Comparison of ENCODE assay signal across 22 cellular contexts in the genomic region with DNA sequence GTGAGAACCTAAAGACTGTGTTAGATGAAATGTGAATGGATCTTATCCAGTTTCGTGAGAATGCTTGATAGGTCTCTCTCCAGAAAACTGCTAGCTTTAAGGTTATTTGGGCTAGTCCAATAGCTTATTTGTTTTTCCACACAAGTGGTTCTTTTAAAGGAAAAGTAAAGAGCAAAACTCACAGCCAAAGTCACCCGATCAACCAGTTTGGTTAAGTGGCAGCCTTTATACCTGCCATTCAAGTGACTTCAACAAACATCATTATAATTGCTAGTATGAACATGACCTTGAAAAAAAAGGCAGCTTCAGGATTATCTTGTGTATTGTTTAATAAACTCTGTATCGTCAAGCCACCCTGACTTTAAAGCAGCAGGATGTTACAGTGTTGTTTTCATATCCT.
A peak's percentile ranks its signal among the peaks of the same experiment; 100 is the strongest.
DNase-seq lines count a peak whose midpoint lies in the region; ATAC-seq and TF ChIP-seq lines count a peak whose summit lies in the region.
"Had no signal": no experiment of that assay in that cellular context is flagged by ENCODE, and none has a peak within 500 bp of the region (broad histone marks: within the 10 kb centered on the region; RNA-seq: fewer than 3 reads in every experiment).

No MANE protein-coding gene starts in this region.

- intact Hi-C loops in left lung (cut with DNase I): no loop called here

- H3K9me3 ChIP-seq in left lung (no peaks in the 10 kb centered on the region), osteoblast (ENCODE audit: low read depth, low read length) (peaks cover 4% of the 10 kb centered on the region)
- H3K9me3 ChIP-seq: BE2C had no signal

- no peaks in the 10 kb centered on the region for H3K27me3 ChIP-seq in left lung
- no peaks in the 10 kb centered on the region for H3K27me3 ChIP-seq in osteoblast (ENCODE audit: insufficient read depth, low read length)
- H3K27me3 ChIP-seq: BE2C had no signal

- no peak overlapping the region for H2AFZ ChIP-seq in osteoblast (ENCODE audit: low read length)

- peak; percentile 91 for DNase-seq in DMS153 (lab: John Stamatoyannopoulos, UW)
- peak in 2 of 3 experiments; percentile 42 to 76 for DNase-seq in NCI-H1417 (lab: John Stamatoyannopoulos, UW)
- DNase-seq in NCI-H748 (lab: John Stamatoyannopoulos, UW; ENCODE audit: unreplicated experiment): peak; percentile 88
- DNase-seq in left lung: peak in 1 of 2 donors; percentile 32
- no peak for DNase-seq in osteoblast (ENCODE audit: insufficient read length, low spot score, missing footprints)
- DNase-seq in HuH-7 (ENCODE audit: low spot score): no peak
- DNase-seq: ACHN; activated CD4-positive, alpha-beta memory T cell treated with anti-CD3 and anti-CD28 coated beads, Interleukin-2, amount 10 ng/mL, durations not matched to agents 7 days and 5 days; activated CD4-positive, alpha-beta T cell treated with anti-CD3 and anti-CD28 coated beads for 1 hour; BE2C; DND-41; effector CD4-positive, alpha-beta T cell; naive thymus-derived CD8-positive, alpha-beta T cell; NCI-H1694 treated with DMSO at 0.1 percent for 48 hours; NCI-H446 treated with DMSO at 0.1 percent for 48 hours; occipital lobe had no signal

- H3K27ac ChIP-seq in left lung (no peak overlapping the region), osteoblast (ENCODE audit: low read depth, low read length) (no peak overlapping the region)
- H3K27ac ChIP-seq: epithelial cell of prostate, KMS-11, SK-N-MC, skin epidermis had no signal

- ATAC-seq in left lung: peak; percentile 93
- no peak for ATAC-seq in GM21526 (IDR thresholded peaks at IDR 0.05; ENCODE audit: low FRiP score, unreplicated experiment)
- ATAC-seq: activated naive CD4-positive, alpha-beta T cell treated with anti-CD3 and anti-CD28 coated beads, Interleukin-2, amount 50 U/mL, for 72 hours; naive thymus-derived CD8-positive, alpha-beta T cell had no signal

- H3K4me1 ChIP-seq in left lung (no peaks in the 10 kb centered on the region), osteoblast (ENCODE audit: insufficient read depth, low read length) (no peaks in the 10 kb centered on the region)
- H3K4me1 ChIP-seq: BE2C had no signal

- no peaks in the 10 kb centered on the region for H4K20me1 ChIP-seq in osteoblast (ENCODE audit: insufficient read depth, low read length)

- no peak overlapping the region for H3K4me2 ChIP-seq in osteoblast (ENCODE audit: insufficient read depth, low read length)
- H3K4me2 ChIP-seq: KMS-11 had no signal

- no peaks in the 10 kb centered on the region for H3K36me3 ChIP-seq in left lung
- H3K36me3 ChIP-seq in osteoblast (ENCODE audit: insufficient read depth, low read length): no peaks in the 10 kb centered on the region
- H3K36me3 ChIP-seq: BE2C had no signal

- H3K4me3 ChIP-seq in left lung (no peak overlapping the region), osteoblast (ENCODE audit: insufficient read depth, low read length) (no peak overlapping the region)
- H3K4me3 ChIP-seq: SK-N-MC, skin epidermis had no signal

- TF ChIP-seq CTCF in left lung (IDR thresholded peaks at IDR 0.05) (no peak), osteoblast (IDR thresholded peaks at IDR 0.05; ENCODE audit: extremely low read depth, low read depth, low read length) (no peak)

- no peaks in the 10 kb centered on the region for H3K79me2 ChIP-seq in osteoblast (ENCODE audit: insufficient read depth, low read length)

Comparison
In these comparisons a context has a peak if more than half of its experiments do, and no peak if none do; other contexts are left out.
1. DNase-seq: peak in DMS153 (single experiment), NCI-H1417 (2 of 3) and NCI-H748 (single experiment); none in osteoblast (single experiment) and HuH-7 (single experiment).